12 cellular contexts compared by ENCODE assay signal in genomic region chr6:149908480-149908879, GRCh38. TPM values are rescaled to one million over a fixed set of nuclear protein-coding genes. Genes with fewer than 3 reads are reported as not detected.
"Had no signal": no experiment of that assay in that cellular context is flagged by ENCODE, and none has a peak within 500 bp of the region (broad histone marks: within the 10 kb centered on the region; RNA-seq: fewer than 3 reads in every experiment).

No MANE protein-coding gene starts in this region.

RNA-seq across cellular contexts. Expression of gene RAET1E, which starts 10.6 kb away (rescaled TPM):
- total RNA-seq: activated B cell treated with CpG ODN at 0.5 μM for 24 hours; activated CD8-positive, alpha-beta T cell treated with anti-CD3 and anti-CD28 coated beads for 36 hours; activated naive CD4-positive, alpha-beta T cell treated with anti-CD3 and anti-CD28 coated beads for 36 hours; activated naive CD8-positive, alpha-beta T cell treated with anti-CD3 and anti-CD28 coated beads for 36 hours; activated T-helper 1 cell treated with anti-CD3 and anti-CD28 coated beads, Interleukin-12 subunit alpha, Interleukin-12 subunit beta, Interleukin-2, Interleukin-4 antibody, amounts not matched to agents 30 ng/mL and 10 ng/mL and 1 ng/mL, durations not matched to agents 14 hours and 24 hours and 36 hours; activated T-helper 2 cell treated with anti-CD3 and anti-CD28 coated beads, Interferon-gamma antibody, Interleukin-2, Interleukin-4, amounts not matched to agents 10 μg/mL and 5 μg/mL and 100 μg/mL, durations not matched to agents 14 hours and 24 hours and 36 hours; body of pancreas; dermis blood vessel endothelial cell; endothelial cell of umbilical vein; fibroblast of villous mesenchyme; glomerular endothelial cell had no signal

RNA-seq across cellular contexts. Expression of gene RAET1G, which starts 14.4 kb away (rescaled TPM):
- total RNA-seq: activated B cell treated with CpG ODN at 0.5 μM for 24 hours; activated CD8-positive, alpha-beta T cell treated with anti-CD3 and anti-CD28 coated beads for 36 hours; activated naive CD4-positive, alpha-beta T cell treated with anti-CD3 and anti-CD28 coated beads for 36 hours; activated naive CD8-positive, alpha-beta T cell treated with anti-CD3 and anti-CD28 coated beads for 36 hours; activated T-helper 2 cell treated with anti-CD3 and anti-CD28 coated beads, Interferon-gamma antibody, Interleukin-2, Interleukin-4, amounts not matched to agents 10 μg/mL and 5 μg/mL and 100 μg/mL, durations not matched to agents 14 hours and 24 hours and 36 hours; body of pancreas; dermis blood vessel endothelial cell; T-helper 17 cell had no signal

RNA-seq across cellular contexts. Expression of gene ULBP1, which starts 55.3 kb away (rescaled TPM):
- total RNA-seq: body of pancreas had no signal
